In the genomic region with DNA sequence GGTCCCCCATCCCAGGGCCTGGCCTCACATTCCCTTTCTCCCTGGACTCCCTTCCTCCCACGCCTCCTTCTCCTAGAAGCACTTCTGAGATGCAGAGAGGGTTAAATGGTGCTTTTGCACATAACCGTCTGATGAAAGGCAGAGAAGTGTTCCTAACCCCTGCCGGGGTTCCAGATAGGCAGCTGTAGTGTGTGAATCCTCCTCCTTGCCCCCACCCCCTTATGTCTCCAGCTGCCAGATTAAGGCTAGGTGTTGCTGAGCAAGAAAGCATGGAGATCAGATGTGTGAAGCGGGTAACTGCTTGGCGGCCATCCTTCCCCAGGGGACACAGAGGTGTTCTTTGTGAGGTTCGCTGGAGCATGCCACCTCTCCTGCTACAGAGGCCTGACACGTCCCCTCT, we compare ENCODE assay signal across 22 cellular contexts.
DNase-seq lines count a peak whose midpoint lies in the region; FAIRE-seq and TF ChIP-seq lines count a peak whose summit lies in the region.
"Had no signal": no experiment of that assay in that cellular context is flagged by ENCODE, and none has a peak within 500 bp of the region (broad histone marks: within the 10 kb centered on the region; RNA-seq: fewer than 3 reads in every experiment).

No MANE protein-coding gene starts in this region.

- no peaks in the 10 kb centered on the region for H4K20me1 ChIP-seq in osteoblast (ENCODE audit: insufficient read depth, low read length)

- no peak overlapping the region for H2BK15ac ChIP-seq in mesenchymal stem cell (ENCODE audit: low read depth, poor library complexity, severe bottlenecking)

- H3K9me3 Mint-ChIP-seq in HFFc6, result no peaks in the 10 kb centered on the region
- H3K9me3 Mint-ChIP-seq in endodermal cell, result no peaks in the 10 kb centered on the region
- H3K9me3 Mint-ChIP-seq: activated T-cell treated with anti-CD3 and anti-CD28 coated beads, Interleukin-2, amount 50 U/mL, for 4 hours; naive B cell had no signal

- H3K36me3 Mint-ChIP-seq in HFFc6 (ENCODE audit: low read depth), result no peaks in the 10 kb centered on the region
- H3K36me3 Mint-ChIP-seq in endodermal cell (ENCODE audit: low read depth), result peaks cover 28% of the 10 kb centered on the region

- peak overlapping the region; percentile 4 for H4K8ac ChIP-seq in mesenchymal stem cell (ENCODE audit: low read length)

- peak overlapping the region; percentile 63 for H4K91ac ChIP-seq in mesenchymal stem cell (ENCODE audit: low read length)

- no peak overlapping the region for H3K4me3 ChIP-seq in endodermal cell (ENCODE audit: low read length)
- no peak overlapping the region for H3K4me3 ChIP-seq in mesenchymal stem cell (ENCODE audit: insufficient read depth in 1 of 2, low read depth in 1 of 2, low read length in 2 of 2)
- H3K4me3 ChIP-seq in tibial nerve, result no peak overlapping the region
- no peak overlapping the region for H3K4me3 ChIP-seq in osteoblast (ENCODE audit: insufficient read depth, low read length)
- H3K4me3 ChIP-seq: HAP-1, heart left ventricle, ovary, right lobe of liver, suprapubic skin had no signal

- H2AFZ ChIP-seq in mesenchymal stem cell (ENCODE audit: low read depth, low read length), result no peak overlapping the region
- no peak overlapping the region for H2AFZ ChIP-seq in osteoblast (ENCODE audit: low read length)

- H3K14ac ChIP-seq in mesenchymal stem cell (ENCODE audit: low read length in 2 of 2), result peak overlapping the region in 1 of 2 experiments; percentile 49

- no peak overlapping the region for H3K27ac ChIP-seq in endodermal cell (ENCODE audit: low read depth, low read length)
- H3K27ac ChIP-seq in mesenchymal stem cell (ENCODE audit: low read length, poor library complexity, severe bottlenecking), result no peak overlapping the region
- peak overlapping the region; percentile 35 to 83 (median 62) for H3K27ac ChIP-seq in tibial nerve
- no peak overlapping the region for H3K27ac ChIP-seq in osteoblast (ENCODE audit: low read depth, low read length)
- H3K27ac ChIP-seq: ovary, right lobe of liver, suprapubic skin had no signal

- no peak for TF ChIP-seq EP300 in tibial nerve (IDR thresholded peaks at IDR 0.05)

- no peak for TF ChIP-seq POLR2A in tibial nerve (IDR thresholded peaks at IDR 0.05)

- H3K4me2 ChIP-seq in mesenchymal stem cell (ENCODE audit: low read length, poor library complexity, severe bottlenecking), result no peak overlapping the region
- H3K4me2 ChIP-seq in osteoblast (ENCODE audit: insufficient read depth, low read length), result no peak overlapping the region

- H3K4me3 Mint-ChIP-seq in HFFc6 (no peak overlapping the region), endodermal cell (no peak overlapping the region)
- H3K4me3 Mint-ChIP-seq: activated CD8-positive, alpha-beta T cell treated with anti-CD3 and anti-CD28 coated beads, Interleukin-2, amount 10 ng/mL, durations not matched to agents 7 days and 5 days; activated T-cell treated with anti-CD3 and anti-CD28 coated beads, Interleukin-2, amount 50 U/mL, for 4 hours; naive B cell had no signal

- no peak for DNase-seq in HFFc6
- peak; percentile 66 for DNase-seq in endodermal cell
- no peak for DNase-seq in mesenchymal stem cell
- no peak for DNase-seq in tibial nerve (ENCODE audit: low spot score in 2 of 2)
- no peak for DNase-seq in osteoblast (ENCODE audit: insufficient read length, low spot score, missing footprints)
- DNase-seq in epidermal melanocyte (ENCODE audit: insufficient read length, low spot score), result no peak
- no peak for DNase-seq in D721Med (ENCODE audit: insufficient read length, low spot score)
- DNase-seq: activated CD4-positive, CD25-positive, alpha-beta regulatory T cell treated with anti-CD3 and anti-CD28 coated beads, Interleukin-2, amount 50 U/mL, for 72 hours; activated CD8-positive, alpha-beta T cell treated with anti-CD3 and anti-CD28 coated beads, Interleukin-2, amount 10 ng/mL, durations not matched to agents 7 days and 5 days; activated naive CD4-positive, alpha-beta T cell treated with anti-CD3 and anti-CD28 coated beads, Interleukin-2, amount 50 U/mL, for 16 hours; activated T-cell treated with anti-CD3 and anti-CD28 coated beads, Interleukin-2, amount 50 U/mL, for 4 hours; aorta; cerebellar nuclear complex; EL; heart left ventricle; naive B cell; NCI-H526 treated with DMSO at 0.1 percent for 48 hours; ovary; right lobe of liver; SHP77 had no signal

- peak overlapping the region; percentile 40 to 41 for H3K18ac ChIP-seq in mesenchymal stem cell (ENCODE audit: low read depth in 1 of 2, low read length in 2 of 2)

- H3K9ac ChIP-seq in endodermal cell (ENCODE audit: extremely low read depth, low read length, poor library complexity, severe bottlenecking), result no peak overlapping the region
- no peak overlapping the region for H3K9ac ChIP-seq in mesenchymal stem cell (ENCODE audit: low read length)

- H3K79me2 ChIP-seq in osteoblast (ENCODE audit: insufficient read depth, low read length), result no peaks in the 10 kb centered on the region

- H3K27me3 Mint-ChIP-seq in HFFc6 (ENCODE audit: insufficient read depth) (no peaks in the 10 kb centered on the region; the same call in 1 of the 2 replicates), endodermal cell (ENCODE audit: insufficient read depth) (no peaks in the 10 kb centered on the region)

- H3K36me3 ChIP-seq in endodermal cell (ENCODE audit: control insufficient read depth, insufficient read depth, low read length) (peaks cover 51% of the 10 kb centered on the region), mesenchymal stem cell (ENCODE audit: control insufficient read depth in 1 of 2, insufficient read depth in 2 of 2, low read depth in 1 of 2, low read length in 2 of 2) (peaks cover 11 to 29% of the 10 kb centered on the region in 2 experiments), tibial nerve (peaks cover 0 to 28% (median 0%) of the 10 kb centered on the region in 3 donors), osteoblast (ENCODE audit: insufficient read depth, low read length) (peaks cover 49% of the 10 kb centered on the region)
- H3K36me3 ChIP-seq: HAP-1, ovary, right lobe of liver, suprapubic skin had no signal

- peaks cover 14% of the 10 kb centered on the region for H3K4me1 ChIP-seq in endodermal cell (ENCODE audit: control insufficient read depth, insufficient read depth, low read length)
- H3K4me1 ChIP-seq in mesenchymal stem cell (ENCODE audit: control insufficient read depth, insufficient read depth, low read depth, low read length), result peaks cover 7% of the 10 kb centered on the region
- peaks cover 0 to 73% (median 22%) of the 10 kb centered on the region in 4 donors for H3K4me1 ChIP-seq in tibial nerve
- peaks cover 24% of the 10 kb centered on the region for H3K4me1 ChIP-seq in osteoblast (ENCODE audit: insufficient read depth, low read length)

- whole genome bisulfite sequencing in endodermal cell (ENCODE audit: insufficient coverage in 1 of 2, insufficient read length in 1 of 2), 2 experiments, result 70 to 92% methylated on average over 2 to 7 of the region's 7 CpGs
- 51% methylated on average over 6 of the region's 7 CpGs for WGBS in mesenchymal stem cell
- 65 to 70% methylated on average over 7 of the region's 7 CpGs for WGBS in tibial nerve, 2 donors

- TF ChIP-seq CTCF in HFFc6 (IDR thresholded peaks at IDR 0.05) (no peak), endodermal cell (conservative IDR thresholded peaks at IDR 0.05) (peak; percentile 1), tibial nerve (IDR thresholded peaks at IDR 0.05) (no peak), osteoblast (IDR thresholded peaks at IDR 0.05; ENCODE audit: extremely low read depth, low read depth, low read length) (no peak), D721Med (IDR thresholded peaks at IDR 0.05; ENCODE audit: insufficient read depth, missing control alignments) (no peak)

- peak overlapping the region; percentile 15 for H2AK5ac ChIP-seq in mesenchymal stem cell (ENCODE audit: low read length, severe bottlenecking)

- peak overlapping the region in 1 of 2 experiments; percentile 74 for H3K4ac ChIP-seq in mesenchymal stem cell (ENCODE audit: low read depth in 1 of 2, low read length in 2 of 2)

- H2BK12ac ChIP-seq in mesenchymal stem cell (ENCODE audit: low read length in 2 of 2), result peak overlapping the region; percentile 6 to 99

- H3K27ac Mint-ChIP-seq in HFFc6 (peak overlapping the region; percentile 22; the same call in 1 of the 2 replicates), endodermal cell (no peak overlapping the region)
- H3K27ac Mint-ChIP-seq: activated CD8-positive, alpha-beta T cell treated with anti-CD3 and anti-CD28 coated beads, Interleukin-2, amount 10 ng/mL, durations not matched to agents 7 days and 5 days; naive B cell had no signal

- H3K27me3 ChIP-seq in endodermal cell (ENCODE audit: control insufficient read depth, insufficient read depth, low read length, poor library complexity, severe bottlenecking), result no peaks in the 10 kb centered on the region
- H3K27me3 ChIP-seq in mesenchymal stem cell (ENCODE audit: control insufficient read depth in 1 of 2, insufficient read depth in 1 of 2, low read length in 2 of 2), result no peaks in the 10 kb centered on the region
- H3K27me3 ChIP-seq in tibial nerve, result no peaks in the 10 kb centered on the region
- H3K27me3 ChIP-seq in osteoblast (ENCODE audit: insufficient read depth, low read length), result no peaks in the 10 kb centered on the region
- H3K27me3 ChIP-seq: ovary, right lobe of liver, suprapubic skin had no signal

- H3K4me1 Mint-ChIP-seq in HFFc6 (ENCODE audit: low read depth) (peaks cover 45% of the 10 kb centered on the region), endodermal cell (peaks cover 26% of the 10 kb centered on the region)

- no peaks in the 10 kb centered on the region for H3K79me1 ChIP-seq in mesenchymal stem cell (replicated peaks; ENCODE audit: low read length, poor library complexity, severe bottlenecking)

- FAIRE-seq in D721Med (lab: Jason Lieb, UNC), result no peak

- no peak overlapping the region for H2BK5ac ChIP-seq in mesenchymal stem cell (ENCODE audit: low read depth, low read length, poor library complexity, severe bottlenecking)

- H3K23ac ChIP-seq in mesenchymal stem cell (ENCODE audit: low read length in 2 of 2), result no peak overlapping the region

- no peak overlapping the region for H2BK120ac ChIP-seq in mesenchymal stem cell (ENCODE audit: low read depth, low read length)

- H3K9me3 ChIP-seq in endodermal cell (ENCODE audit: control insufficient read depth, low read length) (no peaks in the 10 kb centered on the region), mesenchymal stem cell (ENCODE audit: control insufficient read depth, low read length) (no peaks in the 10 kb centered on the region), tibial nerve (no peaks in the 10 kb centered on the region), osteoblast (ENCODE audit: low read depth, low read length) (no peaks in the 10 kb centered on the region)
- H3K9me3 ChIP-seq: HAP-1, heart left ventricle, ovary, right lobe of liver, suprapubic skin had no signal

Comparison
In these comparisons a context has a peak if more than half of its experiments do, and no peak if none do; other contexts are left out.
1. H3K27ac ChIP-seq: peak in tibial nerve (4 of 4); none in endodermal cell (single experiment), mesenchymal stem cell (single experiment) and osteoblast (single experiment).